ENCODE assay signal across 8 cellular contexts in genomic region chr3:81339040-81339845, GRCh38.
DNase-seq lines count a peak whose midpoint lies in the region; ATAC-seq, FAIRE-seq and TF ChIP-seq lines count a peak whose summit lies in the region.

No MANE protein-coding gene starts in this region.

- peaks cover 0 to 5% of the 10 kb centered on the region in 2 donors for H3K9me3 Mint-ChIP-seq in activated naive CD4-positive, alpha-beta T cell treated with anti-CD3 and anti-CD28 coated beads, Interleukin-2, amount 50 U/mL, for 72 hours

- TF ChIP-seq CTCF in Panc1 (IDR thresholded peaks at IDR 0.05): peak; percentile 52; the same call in 1 of the 2 replicates
- peak in 2 of 3 experiments; percentile 44 to 56 for TF ChIP-seq CTCF in keratinocyte (optimal IDR thresholded peaks at IDR 0.05 in 1 of 3, IDR thresholded peaks at IDR 0.05 in 1 of 3, conservative IDR thresholded peaks at IDR 0.05 in 1 of 3; ENCODE audit: extremely low read depth in 1 of 3, insufficient read depth in 2 of 3, low read length in 3 of 3)

- no peaks in the 10 kb centered on the region for H3K36me3 Mint-ChIP-seq in activated naive CD4-positive, alpha-beta T cell treated with anti-CD3 and anti-CD28 coated beads, Interleukin-2, amount 50 U/mL, for 72 hours

- no peak overlapping the region for H3K9ac ChIP-seq in keratinocyte (ENCODE audit: control insufficient read depth, extremely low read depth, insufficient read depth, low read length)

- no peak overlapping the region for H3K27ac Mint-ChIP-seq in activated naive CD4-positive, alpha-beta T cell treated with anti-CD3 and anti-CD28 coated beads, Interleukin-2, amount 50 U/mL, for 72 hours

- DNase-seq in ACHN (peak; percentile 30), Panc1 (ENCODE audit: low read depth, low spot score) (peak; percentile 8), keratinocyte (ENCODE audit: low read depth, low spot score) (no peak), DMS153 (lab: John Stamatoyannopoulos, UW) (no peak)
- DNase-seq in activated naive CD4-positive, alpha-beta T cell treated with anti-CD3 and anti-CD28 coated beads, Interleukin-2, amount 50 U/mL, for 72 hours (ENCODE audit: low spot score in 2 of 2): no peak

- H3K36me3 ChIP-seq in Panc1 (ENCODE audit: control insufficient read depth, insufficient read depth, low read length) (no peaks in the 10 kb centered on the region), keratinocyte (ENCODE audit: control insufficient read depth in 2 of 2, extremely low read depth in 1 of 2, insufficient read depth in 2 of 2, low read length in 2 of 2) (no peaks in the 10 kb centered on the region)

- H3K27ac ChIP-seq in Panc1 (ENCODE audit: low read length) (no peak overlapping the region), keratinocyte (ENCODE audit: control insufficient read depth, insufficient read depth, low read length) (no peak overlapping the region)

- BruUV-seq in Panc1 (replicated peaks; lab: Mats Ljungman, UMichigan): no TSS peak

- H4K20me1 ChIP-seq in keratinocyte (ENCODE audit: control insufficient read depth, extremely low read depth, insufficient read depth, low read length): no peaks in the 10 kb centered on the region

- dilution Hi-C loops in keratinocyte (cut with MboI; ENCODE audit: extremely low pct_ligation_motif_present, low sequenced_read_pairs): no loop called here

- no peak overlapping the region for H3K4me3 ChIP-seq in Panc1 (ENCODE audit: low read depth in 2 of 2, low read length in 2 of 2)
- H3K4me3 ChIP-seq in keratinocyte (ENCODE audit: control insufficient read depth in 2 of 3, extremely low read depth in 1 of 3, insufficient read depth in 2 of 3, low read depth in 1 of 3, low read length in 3 of 3): no peak overlapping the region

- H3K27me3 ChIP-seq in Panc1 (ENCODE audit: control insufficient read depth, insufficient read depth, low read length) (no peaks in the 10 kb centered on the region), keratinocyte (ENCODE audit: control insufficient read depth, extremely low read depth, insufficient read depth, low read length) (no peaks in the 10 kb centered on the region)

- H3K4me1 ChIP-seq in Panc1 (ENCODE audit: control insufficient read depth, insufficient read depth, low read length) (no peaks in the 10 kb centered on the region), keratinocyte (ENCODE audit: control insufficient read depth, extremely low read depth, insufficient read depth, low read length) (no peaks in the 10 kb centered on the region)

- no peak for FAIRE-seq in keratinocyte (lab: Jason Lieb, UNC)

- H3K9me1 ChIP-seq in keratinocyte (ENCODE audit: control insufficient read depth, extremely low read depth, insufficient read depth, low read length): no peaks in the 10 kb centered on the region

- ATAC-seq in GM18867 (IDR thresholded peaks at IDR 0.05; ENCODE audit: unreplicated experiment): peak; percentile 91
- peak; percentile 83 for ATAC-seq in HG03025 (IDR thresholded peaks at IDR 0.05; ENCODE audit: low FRiP score, unreplicated experiment)
- no peak for ATAC-seq in Panc1
- no peak for ATAC-seq in activated naive CD4-positive, alpha-beta T cell treated with anti-CD3 and anti-CD28 coated beads, Interleukin-2, amount 50 U/mL, for 72 hours
- no peak for ATAC-seq in GM19328 (IDR thresholded peaks at IDR 0.05; ENCODE audit: unreplicated experiment)

- H3K79me2 ChIP-seq in keratinocyte (ENCODE audit: control insufficient read depth, insufficient read depth, low read length): no peaks in the 10 kb centered on the region

- in situ Hi-C loops in ACHN (cut with HindIII; ENCODE audit: low pct_ligation_motif_present, low pct_unique_long_range_greater_than_20kb, low sequenced_read_pairs) (no loop called here), Panc1 (cut with HindIII; ENCODE audit: low pct_unique_long_range_greater_than_20kb, low sequenced_read_pairs) (no loop called here)

- CTCF ChIA-PET in Panc1 (lab: Charles Lee): no interaction called here

- intact Hi-C loops in Panc1 (cut with micrococcal nuclease; ENCODE audit: unreplicated experiment): no loop called here

- no peak overlapping the region for H3K4me2 ChIP-seq in keratinocyte (ENCODE audit: control insufficient read depth, extremely low read depth, insufficient read depth, low read depth, low read length)

- POLR2A ChIA-PET in Panc1 (lab: Charles Lee): no interaction called here

- no peaks in the 10 kb centered on the region for H3K9me3 ChIP-seq in Panc1 (ENCODE audit: control insufficient read depth, insufficient read depth, low read depth, low read length)
- no peaks in the 10 kb centered on the region for H3K9me3 ChIP-seq in keratinocyte (ENCODE audit: control insufficient read depth, low read depth, low read length)

- no peak overlapping the region for H2AFZ ChIP-seq in keratinocyte (ENCODE audit: control insufficient read depth, low read length)

Comparison
In these comparisons a context has a peak if more than half of its experiments do, and no peak if none do; other contexts are left out.
1. DNase-seq: peak in ACHN (single experiment) and Panc1 (single experiment); none in keratinocyte (single experiment), activated naive CD4-positive, alpha-beta T cell treated with anti-CD3 and anti-CD28 coated beads, Interleukin-2, amount 50 U/mL, for 72 hours (0 of 2) and DMS153 (single experiment).
2. ATAC-seq: peak in GM18867 (single experiment) and HG03025 (single experiment); none in Panc1 (single experiment), activated naive CD4-positive, alpha-beta T cell treated with anti-CD3 and anti-CD28 coated beads, Interleukin-2, amount 50 U/mL, for 72 hours (0 of 2) and GM19328 (single experiment).